Comparison of ENCODE assay signal across 27 cellular contexts in the genomic region with DNA sequence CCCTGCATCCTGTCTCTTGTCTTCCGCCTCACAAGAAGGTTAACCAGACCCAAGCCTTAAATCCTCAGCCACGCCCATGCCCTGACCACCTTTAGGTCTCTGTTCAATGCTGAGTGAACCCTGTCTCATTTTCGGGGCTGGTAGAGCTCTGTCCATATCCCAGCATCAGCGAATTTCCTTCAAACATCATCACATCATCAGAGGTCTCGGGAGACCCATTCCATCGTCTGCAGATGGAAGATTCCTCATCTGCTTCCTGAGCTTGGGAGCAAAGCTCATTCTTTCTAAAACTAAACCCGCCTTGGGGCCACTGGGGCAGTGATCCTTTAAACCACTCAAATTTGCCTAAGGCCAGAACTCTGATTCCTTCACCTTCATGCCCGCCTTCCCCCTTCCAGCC.
"Had no signal": no experiment of that assay in that cellular context is flagged by ENCODE, and none has a peak within 500 bp of the region (broad histone marks: within the 10 kb centered on the region; RNA-seq: fewer than 3 reads in every experiment).

No MANE protein-coding gene starts in this region.

- H3K4me3 Mint-ChIP-seq: naive thymus-derived CD4-positive, alpha-beta T cell; natural killer cell treated with Interleukin-12 subunit alpha and Interleukin-12 subunit beta and Interleukin-15 and Interleukin-18, amount 100 ng/mL, for 72 hours; neural progenitor cell; stimulated activated effector memory CD8-positive, alpha-beta T cell treated with anti-CD3 and anti-CD28 coated beads, Interleukin-12 subunit alpha, Interleukin-12 subunit beta, amount 100 ng/mL, for 72 hours; stimulated activated naive CD8-positive, alpha-beta T cell treated with anti-CD3 and anti-CD28 coated beads, Interleukin-15, Interleukin-2, amounts not matched to agents 100 ng/mL and 50 ng/mL, for 24 hours; type B pancreatic cell had no signal

- DNase-seq: heart right ventricle; islet precursor cell; left ventricle myocardium inferior; mesendoderm; midbrain; mucosa of descending colon; naive thymus-derived CD4-positive, alpha-beta T cell; ovary; retina; right cardiac atrium; stimulated activated CD4-positive, alpha-beta T cell treated with anti-CD3 and anti-CD28 coated beads, Interleukin-12 subunit alpha, Interleukin-12 subunit beta, amount 100 ng/mL, for 4 hours; stimulated activated CD4-positive, alpha-beta T cell treated with anti-CD3 and anti-CD28 coated beads, Interleukin-15, amount 100 ng/mL, for 24 hours; stimulated activated CD4-positive, alpha-beta T cell treated with anti-CD3 and anti-CD28 coated beads, Interleukin-2, amount 100 ng/mL, for 24 hours; stimulated activated CD4-positive, alpha-beta T cell treated with anti-CD3 and anti-CD28 coated beads, Interleukin-4, amount 100 ng/mL, for 24 hours; stimulated activated naive CD4-positive, alpha-beta T cell; substantia nigra had no signal

- H3K36me3 Mint-ChIP-seq: naive thymus-derived CD4-positive, alpha-beta T cell; natural killer cell treated with Interleukin-12 subunit alpha and Interleukin-12 subunit beta and Interleukin-15 and Interleukin-18, amount 100 ng/mL, for 72 hours; neural progenitor cell; stimulated activated effector memory CD8-positive, alpha-beta T cell treated with anti-CD3 and anti-CD28 coated beads, Interleukin-12 subunit alpha, Interleukin-12 subunit beta, amount 100 ng/mL, for 72 hours had no signal

- H3K4me1 Mint-ChIP-seq: naive thymus-derived CD4-positive, alpha-beta T cell; stimulated activated effector memory CD8-positive, alpha-beta T cell treated with anti-CD3 and anti-CD28 coated beads, Interleukin-12 subunit alpha, Interleukin-12 subunit beta, amount 100 ng/mL, for 72 hours had no signal

- H3K4me3 ChIP-seq: heart right ventricle, hepatocyte, left ventricle myocardium inferior, lung, mucosa of descending colon, neural progenitor cell, ovary, skin epidermis, tibial nerve, vagina had no signal

- H3K27ac Mint-ChIP-seq: naive thymus-derived CD4-positive, alpha-beta T cell; natural killer cell treated with Interleukin-12 subunit alpha and Interleukin-12 subunit beta and Interleukin-15 and Interleukin-18, amount 100 ng/mL, for 72 hours; neural progenitor cell; progenitor cell of endocrine pancreas; stimulated activated effector memory CD8-positive, alpha-beta T cell treated with anti-CD3 and anti-CD28 coated beads, Interleukin-12 subunit alpha, Interleukin-12 subunit beta, amount 100 ng/mL, for 72 hours; stimulated activated naive CD8-positive, alpha-beta T cell treated with anti-CD3 and anti-CD28 coated beads, Interleukin-15, Interleukin-2, amounts not matched to agents 100 ng/mL and 50 ng/mL, for 24 hours; type B pancreatic cell had no signal

- H3K27me3 Mint-ChIP-seq: progenitor cell of endocrine pancreas; stimulated activated naive CD8-positive, alpha-beta T cell treated with anti-CD3 and anti-CD28 coated beads, Interleukin-15, Interleukin-2, amounts not matched to agents 100 ng/mL and 50 ng/mL, for 24 hours had no signal

- H3K9me3 Mint-ChIP-seq: naive thymus-derived CD4-positive, alpha-beta T cell; natural killer cell treated with Interleukin-12 subunit alpha and Interleukin-12 subunit beta and Interleukin-15 and Interleukin-18, amount 100 ng/mL, for 72 hours; neural progenitor cell; stimulated activated effector memory CD8-positive, alpha-beta T cell treated with anti-CD3 and anti-CD28 coated beads, Interleukin-12 subunit alpha, Interleukin-12 subunit beta, amount 100 ng/mL, for 72 hours; stimulated activated naive CD8-positive, alpha-beta T cell treated with anti-CD3 and anti-CD28 coated beads, Interleukin-15, Interleukin-2, amounts not matched to agents 100 ng/mL and 50 ng/mL, for 24 hours; type B pancreatic cell had no signal
